ENCODE assay signal across 17 cellular contexts in genomic region chr1:243728192-243728570, GRCh38.
DNase-seq lines count a peak whose midpoint lies in the region; ATAC-seq and TF ChIP-seq lines count a peak whose summit lies in the region.
"Had no signal": no experiment of that assay in that cellular context is flagged by ENCODE, and none has a peak within 500 bp of the region (broad histone marks: within the 10 kb centered on the region; RNA-seq: fewer than 3 reads in every experiment).

No MANE protein-coding gene starts in this region.

- no peak for TF ChIP-seq CTCF in osteoblast (IDR thresholded peaks at IDR 0.05; ENCODE audit: extremely low read depth, low read depth, low read length)

- ATAC-seq in GM19035 (IDR thresholded peaks at IDR 0.05; ENCODE audit: unreplicated experiment): peak; percentile 20
- peak; percentile 8 for ATAC-seq in HG02623 (IDR thresholded peaks at IDR 0.05; ENCODE audit: unreplicated experiment)
- peak; percentile 14 for ATAC-seq in HG03571 (IDR thresholded peaks at IDR 0.05; ENCODE audit: unreplicated experiment)
- peak; percentile 25 for ATAC-seq in stimulated activated memory B cell treated with anti-CD40 and anti-IgM and Interleukin-4, amounts not matched to agents 10 μg/mL and 1 μg/mL and 100 μg/mL, for 72 hours
- ATAC-seq in HG03439 (IDR thresholded peaks at IDR 0.05; ENCODE audit: unreplicated experiment): no peak
- ATAC-seq: activated CD4-positive, alpha-beta T cell treated with anti-CD3 and anti-CD28 coated beads for 36 hours; activated T-helper 17 cell treated with anti-CD3 and anti-CD28 coated beads, Interleukin-2, amount 50 U/mL, for 72 hours; CD8-positive, alpha-beta T cell; gastroesophageal sphincter; sciatic nerve had no signal

- peaks cover 40% of the 10 kb centered on the region for H3K79me2 ChIP-seq in osteoblast (ENCODE audit: insufficient read depth, low read length)

- H3K27ac ChIP-seq in osteoblast (ENCODE audit: low read depth, low read length): no peak overlapping the region
- H3K27ac ChIP-seq: gastroesophageal sphincter, SK-N-MC had no signal

- H3K27me3 Mint-ChIP-seq in stimulated activated memory B cell treated with anti-CD40 and anti-IgM and Interleukin-4, amounts not matched to agents 10 μg/mL and 1 μg/mL and 100 μg/mL, for 72 hours: no peaks in the 10 kb centered on the region
- H3K27me3 Mint-ChIP-seq: activated CD4-positive, alpha-beta T cell treated with anti-CD3 and anti-CD28 coated beads for 36 hours; activated T-helper 17 cell treated with anti-CD3 and anti-CD28 coated beads, Interleukin-2, amount 50 U/mL, for 72 hours had no signal

- H3K4me1 Mint-ChIP-seq in stimulated activated memory B cell treated with anti-CD40 and anti-IgM and Interleukin-4, amounts not matched to agents 10 μg/mL and 1 μg/mL and 100 μg/mL, for 72 hours: peaks cover 61% of the 10 kb centered on the region

- no peaks in the 10 kb centered on the region for H3K9me3 ChIP-seq in osteoblast (ENCODE audit: low read depth, low read length)
- H3K9me3 ChIP-seq: gastroesophageal sphincter had no signal

- H3K27ac Mint-ChIP-seq in stimulated activated memory B cell treated with anti-CD40 and anti-IgM and Interleukin-4, amounts not matched to agents 10 μg/mL and 1 μg/mL and 100 μg/mL, for 72 hours: peak overlapping the region; percentile 72
- H3K27ac Mint-ChIP-seq: activated CD4-positive, alpha-beta T cell treated with anti-CD3 and anti-CD28 coated beads for 36 hours; activated T-helper 17 cell treated with anti-CD3 and anti-CD28 coated beads, Interleukin-2, amount 50 U/mL, for 72 hours; CD8-positive, alpha-beta T cell had no signal

- no peak overlapping the region for H3K4me3 ChIP-seq in osteoblast (ENCODE audit: insufficient read depth, low read length)
- H3K4me3 ChIP-seq: gastroesophageal sphincter, SK-N-MC had no signal

- H3K4me1 ChIP-seq in osteoblast (ENCODE audit: insufficient read depth, low read length): peaks cover 8% of the 10 kb centered on the region

- peak overlapping the region; percentile 5 for H3K4me3 Mint-ChIP-seq in stimulated activated memory B cell treated with anti-CD40 and anti-IgM and Interleukin-4, amounts not matched to agents 10 μg/mL and 1 μg/mL and 100 μg/mL, for 72 hours
- H3K4me3 Mint-ChIP-seq: activated CD4-positive, alpha-beta T cell treated with anti-CD3 and anti-CD28 coated beads for 36 hours; activated T-helper 17 cell treated with anti-CD3 and anti-CD28 coated beads, Interleukin-2, amount 50 U/mL, for 72 hours; CD8-positive, alpha-beta T cell; nephron had no signal

- peaks cover 31% of the 10 kb centered on the region for H3K36me3 Mint-ChIP-seq in stimulated activated memory B cell treated with anti-CD40 and anti-IgM and Interleukin-4, amounts not matched to agents 10 μg/mL and 1 μg/mL and 100 μg/mL, for 72 hours

- H3K36me3 ChIP-seq in osteoblast (ENCODE audit: insufficient read depth, low read length): no peaks in the 10 kb centered on the region
- H3K36me3 ChIP-seq: gastroesophageal sphincter had no signal

- H4K20me1 ChIP-seq in osteoblast (ENCODE audit: insufficient read depth, low read length): no peaks in the 10 kb centered on the region

- DNase-seq in osteoblast (ENCODE audit: insufficient read length, low spot score, missing footprints) (no peak), middle frontal gyrus (ENCODE audit: extremely low spot score, low spot score) (no peak), mesenteric fat pad (ENCODE audit: low spot score) (no peak)
- DNase-seq: activated CD4-positive, alpha-beta T cell treated with anti-CD3 and anti-CD28 coated beads for 36 hours; CD8-positive, alpha-beta T cell; effector memory CD4-positive, alpha-beta T cell; NCI-H2081 treated with DMSO at 0.1 percent for 48 hours had no signal

- no peaks in the 10 kb centered on the region for H3K27me3 ChIP-seq in osteoblast (ENCODE audit: insufficient read depth, low read length)
- H3K27me3 ChIP-seq: gastroesophageal sphincter had no signal

- no peak overlapping the region for H3K4me2 ChIP-seq in osteoblast (ENCODE audit: insufficient read depth, low read length)

- peaks cover 6% of the 10 kb centered on the region for H3K9me3 Mint-ChIP-seq in stimulated activated memory B cell treated with anti-CD40 and anti-IgM and Interleukin-4, amounts not matched to agents 10 μg/mL and 1 μg/mL and 100 μg/mL, for 72 hours
- H3K9me3 Mint-ChIP-seq: activated T-helper 17 cell treated with anti-CD3 and anti-CD28 coated beads, Interleukin-2, amount 50 U/mL, for 72 hours; CD8-positive, alpha-beta T cell; nephron had no signal

- H2AFZ ChIP-seq in osteoblast (ENCODE audit: low read length): no peak overlapping the region
